Comparison of ENCODE assay signal across 8 cellular contexts in the genomic region with DNA sequence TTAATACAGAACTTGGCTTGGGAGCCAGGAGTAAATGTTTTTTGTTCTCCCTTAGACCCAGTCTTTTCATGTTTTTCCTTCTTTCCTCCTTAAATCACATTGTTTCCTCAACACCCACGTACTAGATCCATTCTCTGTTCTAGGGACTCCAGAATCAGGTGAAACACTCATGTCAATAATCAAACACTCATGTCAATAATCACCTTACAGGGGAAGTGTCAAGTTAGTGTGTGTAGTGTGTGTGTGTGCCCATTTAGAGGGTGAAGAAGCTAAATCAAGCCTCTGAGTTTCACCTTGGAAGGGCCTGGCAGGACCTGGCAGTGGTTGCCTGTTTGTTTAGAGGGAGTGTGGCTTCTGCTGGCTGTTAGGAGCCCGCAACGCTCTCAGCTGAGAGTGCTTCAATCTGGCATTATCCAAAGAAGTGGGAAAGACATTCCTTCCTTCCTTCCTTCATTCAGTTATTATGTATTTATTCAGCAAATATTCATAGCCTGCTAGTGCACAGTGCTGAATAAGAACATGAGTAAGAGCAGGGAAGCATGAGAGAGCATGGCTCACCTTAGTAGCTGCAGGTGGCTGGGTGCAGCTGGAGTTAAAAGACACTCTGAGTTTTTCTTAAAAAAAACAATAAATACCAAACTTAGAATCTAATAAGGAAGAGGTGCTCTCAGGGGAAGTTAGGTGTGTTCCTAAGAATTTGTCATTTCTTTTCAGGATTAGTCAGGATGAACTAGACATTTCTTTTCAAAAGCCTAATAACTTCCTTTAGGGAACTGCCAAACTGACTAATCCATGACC. TPM values are rescaled to one million over a fixed set of nuclear protein-coding genes. Genes with fewer than 3 reads are reported as not detected.
A peak's percentile ranks its signal among the peaks of the same experiment; 100 is the strongest.
DNase-seq lines count a peak whose midpoint lies in the region; ATAC-seq and TF ChIP-seq lines count a peak whose summit lies in the region.

No MANE protein-coding gene starts in this region.

- H3K36me3 Mint-ChIP-seq in activated naive CD4-positive, alpha-beta T cell treated with anti-CD3 and anti-CD28 coated beads, Interleukin-2, amount 10 ng/mL, durations not matched to agents 7 days and 5 days, result peaks cover 9% of the 10 kb centered on the region
- peaks cover 1% of the 10 kb centered on the region for H3K36me3 Mint-ChIP-seq in progenitor cell of endocrine pancreas (ENCODE audit: insufficient read depth)

- no peaks in the 10 kb centered on the region for H3K9me3 Mint-ChIP-seq in activated naive CD4-positive, alpha-beta T cell treated with anti-CD3 and anti-CD28 coated beads, Interleukin-2, amount 10 ng/mL, durations not matched to agents 7 days and 5 days
- H3K9me3 Mint-ChIP-seq in progenitor cell of endocrine pancreas (ENCODE audit: low read depth), result peaks cover 5% of the 10 kb centered on the region

- peak overlapping the region; percentile 93 for H3K4me3 ChIP-seq in epithelial cell of proximal tubule (ENCODE audit: low read depth, low read length)

- H3K4me1 Mint-ChIP-seq in activated naive CD4-positive, alpha-beta T cell treated with anti-CD3 and anti-CD28 coated beads, Interleukin-2, amount 10 ng/mL, durations not matched to agents 7 days and 5 days, result peaks cover 30% of the 10 kb centered on the region
- H3K4me1 Mint-ChIP-seq in progenitor cell of endocrine pancreas (ENCODE audit: low read depth), result peaks cover 25% of the 10 kb centered on the region

- ATAC-seq in HG02970 (IDR thresholded peaks at IDR 0.05; ENCODE audit: low FRiP score, unreplicated experiment) (no peak), HG03139 (IDR thresholded peaks at IDR 0.05; ENCODE audit: unreplicated experiment) (no peak)

- peak overlapping the region; percentile 98 for H3K27ac Mint-ChIP-seq in activated naive CD4-positive, alpha-beta T cell treated with anti-CD3 and anti-CD28 coated beads, Interleukin-2, amount 10 ng/mL, durations not matched to agents 7 days and 5 days
- H3K27ac Mint-ChIP-seq in progenitor cell of endocrine pancreas, result peak overlapping the region; percentile 100

- no peak for DNase-seq in activated naive CD4-positive, alpha-beta T cell treated with anti-CD3 and anti-CD28 coated beads, Interleukin-2, amount 10 ng/mL, durations not matched to agents 7 days and 5 days
- DNase-seq in activated naive CD4-positive, alpha-beta T cell (lab: John Stamatoyannopoulos, UW), result no peak
- DNase-seq in SHP77 treated with DMSO at 0.1 percent for 48 hours (lab: John Stamatoyannopoulos, UW) (peak; percentile 34), epithelial cell of proximal tubule (ENCODE audit: low read depth) (no peak), progenitor cell of endocrine pancreas (ENCODE audit: low spot score, unreplicated experiment) (no peak)
- DNase-seq in activated CD4-positive, CD25-positive, alpha-beta regulatory T cell treated with anti-CD3 and anti-CD28 coated beads, Interleukin-2, amount 50 U/mL, for 72 hours, result no peak

- no peaks in the 10 kb centered on the region for H3K27me3 Mint-ChIP-seq in activated naive CD4-positive, alpha-beta T cell treated with anti-CD3 and anti-CD28 coated beads, Interleukin-2, amount 10 ng/mL, durations not matched to agents 7 days and 5 days
- H3K27me3 Mint-ChIP-seq in progenitor cell of endocrine pancreas, result no peaks in the 10 kb centered on the region

- H3K4me3 Mint-ChIP-seq in activated naive CD4-positive, alpha-beta T cell treated with anti-CD3 and anti-CD28 coated beads, Interleukin-2, amount 10 ng/mL, durations not matched to agents 7 days and 5 days, result peak overlapping the region; percentile 90
- H3K4me3 Mint-ChIP-seq in progenitor cell of endocrine pancreas (ENCODE audit: low read depth), result peak overlapping the region; percentile 100

- CTCF ChIA-PET in activated naive CD4-positive, alpha-beta T cell treated with anti-CD3 and anti-CD28 coated beads, Interleukin-2, amount 10 ng/mL, durations not matched to agents 7 days and 5 days (lab: Charles Lee), result interaction anchor here (1.0 to 1.4 kb wide), 2 partner anchors 12 to 86 kb away, joined by 3 to 6 read pairs; no protein-coding TSS in a partner anchor

- TF ChIP-seq CTCF in epithelial cell of proximal tubule (conservative IDR thresholded peaks at IDR 0.05; ENCODE audit: low read depth, low read length) (no peak), progenitor cell of endocrine pancreas (IDR thresholded peaks at IDR 0.05; ENCODE audit: unreplicated experiment) (no peak)

RNA-seq across cellular contexts. Expression of a gene that starts 17.6 kb away (rescaled TPM):
- 1.1 and 1.3 TPM in 2 replicates for total RNA-seq in epithelial cell of proximal tubule
- total RNA-seq in progenitor cell of endocrine pancreas, result 2.8 and 2.9 TPM in 2 replicates
